ENCODE assay signal across 11 cellular contexts in the genomic region with DNA sequence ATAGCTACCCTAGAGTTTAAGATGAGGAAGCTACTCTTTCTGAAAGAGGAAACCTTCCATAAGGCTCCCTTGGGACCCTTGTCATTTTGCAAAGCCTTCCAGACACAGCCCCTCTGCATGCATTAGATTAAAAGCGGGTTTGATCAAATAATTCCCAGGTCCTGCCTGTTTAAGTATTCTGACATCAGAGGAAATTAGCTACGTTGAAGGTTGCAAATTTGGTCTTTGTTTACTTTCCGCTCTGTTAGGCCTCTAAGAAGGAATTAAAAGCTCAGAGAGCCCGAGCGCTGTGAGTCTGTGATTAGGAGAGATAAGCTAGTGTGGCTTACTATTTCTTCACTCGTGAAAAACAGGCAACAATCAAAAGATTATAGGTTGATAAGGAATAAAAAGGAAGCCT. TPM values are rescaled to one million over a fixed set of nuclear protein-coding genes. Genes with fewer than 3 reads are reported as not detected.
DNase-seq lines count a peak whose midpoint lies in the region; ATAC-seq and TF ChIP-seq lines count a peak whose summit lies in the region.
"Had no signal": no experiment of that assay in that cellular context is flagged by ENCODE, and none has a peak within 500 bp of the region (broad histone marks: within the 10 kb centered on the region; RNA-seq: fewer than 3 reads in every experiment).

No MANE protein-coding gene starts in this region.

- 37% methylated on average over 6 of the region's 6 CpGs for WGBS in right lobe of liver (ENCODE audit: insufficient coverage, low coverage, low lambda C conversion rate, missing lambda C conversion rate)
- WGBS in sigmoid colon, 2 donors: 59 to 62% methylated on average over 6 of the region's 6 CpGs

- H3K4me3 ChIP-seq in naive thymus-derived CD4-positive, alpha-beta T cell (ENCODE audit: low read length): no peak overlapping the region
- H3K4me3 ChIP-seq in right lobe of liver: no peak overlapping the region
- no peak overlapping the region for H3K4me3 ChIP-seq in sigmoid colon

- ATAC-seq in naive thymus-derived CD4-positive, alpha-beta T cell: peak; percentile 27
- ATAC-seq in right lobe of liver: no peak
- ATAC-seq: activated CD4-positive, alpha-beta T cell treated with anti-CD3 and anti-CD28 coated beads for 36 hours had no signal

- no peak overlapping the region for H3K27ac ChIP-seq in naive thymus-derived CD4-positive, alpha-beta T cell (ENCODE audit: low read depth, low read length)
- H3K27ac ChIP-seq in right lobe of liver (no peak overlapping the region), sigmoid colon (no peak overlapping the region)

- TF ChIP-seq EP300 in sigmoid colon (IDR thresholded peaks at IDR 0.05): no peak

- DNase-seq in DMS53 (lab: John Stamatoyannopoulos, UW) (peak; percentile 79), NCI-H1436 treated with DMSO at 0.1 percent for 48 hours (lab: John Stamatoyannopoulos, UW) (peak; percentile 92), OCI-M2 (lab: John Stamatoyannopoulos, UW; ENCODE audit: unreplicated experiment) (peak; percentile 30), cerebellar nuclear complex (lab: John Stamatoyannopoulos, UW) (no peak), right lobe of liver (no peak), sigmoid colon (no peak), RKO (ENCODE audit: low spot score) (no peak)
- DNase-seq in naive thymus-derived CD4-positive, alpha-beta T cell: no peak
- DNase-seq: activated CD4-positive, alpha-beta T cell treated with anti-CD3 and anti-CD28 coated beads for 36 hours; CD4-positive, alpha-beta T cell; stimulated activated CD4-positive, alpha-beta T cell treated with anti-CD3 and anti-CD28 coated beads, Interleukin-12 subunit alpha, Interleukin-12 subunit beta, amount 100 ng/mL, for 4 hours had no signal

- peaks cover 28 to 44% (median 36%) of the 10 kb centered on the region in 5 donors for H3K27me3 Mint-ChIP-seq in naive thymus-derived CD4-positive, alpha-beta T cell

- H3K36me3 Mint-ChIP-seq in naive thymus-derived CD4-positive, alpha-beta T cell: no peaks in the 10 kb centered on the region

- H3K27me3 ChIP-seq in naive thymus-derived CD4-positive, alpha-beta T cell (ENCODE audit: control insufficient read depth in 2 of 2, insufficient read depth in 2 of 2, low read length in 2 of 2): peaks cover 0 to 4% of the 10 kb centered on the region in 2 donors
- no peaks in the 10 kb centered on the region for H3K27me3 ChIP-seq in right lobe of liver
- H3K27me3 ChIP-seq in sigmoid colon: no peaks in the 10 kb centered on the region

- H3K9me3 Mint-ChIP-seq in naive thymus-derived CD4-positive, alpha-beta T cell: peaks cover 0 to 2% (median 0%) of the 10 kb centered on the region in 11 donors
- H3K9me3 Mint-ChIP-seq: CD4-positive, alpha-beta T cell had no signal

- no peaks in the 10 kb centered on the region for H3K4me1 ChIP-seq in naive thymus-derived CD4-positive, alpha-beta T cell (ENCODE audit: control insufficient read depth in 2 of 2, insufficient read depth in 2 of 2, low read length in 2 of 2)
- H3K4me1 ChIP-seq in right lobe of liver (no peaks in the 10 kb centered on the region), sigmoid colon (peaks cover 0 to 24% (median 7%) of the 10 kb centered on the region in 4 donors)

- H3K4me3 Mint-ChIP-seq in naive thymus-derived CD4-positive, alpha-beta T cell: no peak overlapping the region
- H3K4me3 Mint-ChIP-seq: activated CD4-positive, alpha-beta T cell treated with anti-CD3 and anti-CD28 coated beads for 36 hours; CD4-positive, alpha-beta T cell had no signal

- H3K9me3 ChIP-seq in naive thymus-derived CD4-positive, alpha-beta T cell (ENCODE audit: control insufficient read depth in 2 of 3, low read length in 3 of 3): no peaks in the 10 kb centered on the region
- H3K9me3 ChIP-seq in right lobe of liver (no peaks in the 10 kb centered on the region), sigmoid colon (no peaks in the 10 kb centered on the region)

- H3K36me3 ChIP-seq in naive thymus-derived CD4-positive, alpha-beta T cell (ENCODE audit: control insufficient read depth in 2 of 3, insufficient read depth in 3 of 3, low read length in 3 of 3): no peaks in the 10 kb centered on the region
- H3K36me3 ChIP-seq in right lobe of liver (no peaks in the 10 kb centered on the region), sigmoid colon (no peaks in the 10 kb centered on the region)

- intact Hi-C loops in naive thymus-derived CD4-positive, alpha-beta T cell (cut with micrococcal nuclease): loop anchor here in 1 of 2 donors (10.0 kb wide), 1 partner anchor 661 kb away; no protein-coding TSS in a partner anchor
- intact Hi-C loops in right lobe of liver (cut with DNase I): no loop called here
- intact Hi-C loops in sigmoid colon (cut with DNase I): loop anchor here (5.0 to 10.0 kb wide), 3 partner anchors 109 to 406 kb away; a partner anchor contains a TSS

- CTCF ChIA-PET in naive thymus-derived CD4-positive, alpha-beta T cell (lab: Charles Lee): no interaction called here

- TF ChIP-seq POLR2A in right lobe of liver (IDR thresholded peaks at IDR 0.05) (no peak), sigmoid colon (IDR thresholded peaks at IDR 0.05) (no peak)

- H3K4me1 Mint-ChIP-seq in naive thymus-derived CD4-positive, alpha-beta T cell: peaks cover 0 to 14% (median 9%) of the 10 kb centered on the region in 7 donors

- TF ChIP-seq CTCF in right lobe of liver (IDR thresholded peaks at IDR 0.05): no peak
- TF ChIP-seq CTCF in sigmoid colon (IDR thresholded peaks at IDR 0.05): no peak

- POLR2A ChIA-PET in naive thymus-derived CD4-positive, alpha-beta T cell (lab: Charles Lee): no interaction called here

- H3K27ac Mint-ChIP-seq in naive thymus-derived CD4-positive, alpha-beta T cell: no peak overlapping the region
- H3K27ac Mint-ChIP-seq: activated CD4-positive, alpha-beta T cell treated with anti-CD3 and anti-CD28 coated beads for 36 hours; CD4-positive, alpha-beta T cell had no signal

RNA-seq across cellular contexts. Expression of a gene that starts 1.4 kb away (rescaled TPM):
- total RNA-seq in naive thymus-derived CD4-positive, alpha-beta T cell: 1 to 10 TPM in 2 of 5 experiments, not detected in 3; 1.2 to 1.3 TPM
- polyA plus RNA-seq in naive thymus-derived CD4-positive, alpha-beta T cell: not detected
- total RNA-seq in right lobe of liver: 1 to 10 TPM; 1.1 to 2.5 (median 1.4) TPM
- 1 to 10 TPM; 5.0 to 6.9 (median 6.1) TPM for total RNA-seq in sigmoid colon
- polyA plus RNA-seq in sigmoid colon: under 1 TPM; under 0.01 to 0.64 (median under 0.01) TPM
- total RNA-seq: activated CD4-positive, alpha-beta T cell treated with anti-CD3 and anti-CD28 coated beads for 36 hours; CD4-positive, alpha-beta T cell had no signal

Comparison
In these comparisons a context has a peak if more than half of its experiments do, and no peak if none do; other contexts are left out.
1. DNase-seq: peak in DMS53 (single experiment), NCI-H1436 treated with DMSO at 0.1 percent for 48 hours (single experiment) and OCI-M2 (single experiment); none in naive thymus-derived CD4-positive, alpha-beta T cell (0 of 9), cerebellar nuclear complex (0 of 2), right lobe of liver (0 of 3), sigmoid colon (single experiment) and RKO (single experiment).